In the genomic region with DNA sequence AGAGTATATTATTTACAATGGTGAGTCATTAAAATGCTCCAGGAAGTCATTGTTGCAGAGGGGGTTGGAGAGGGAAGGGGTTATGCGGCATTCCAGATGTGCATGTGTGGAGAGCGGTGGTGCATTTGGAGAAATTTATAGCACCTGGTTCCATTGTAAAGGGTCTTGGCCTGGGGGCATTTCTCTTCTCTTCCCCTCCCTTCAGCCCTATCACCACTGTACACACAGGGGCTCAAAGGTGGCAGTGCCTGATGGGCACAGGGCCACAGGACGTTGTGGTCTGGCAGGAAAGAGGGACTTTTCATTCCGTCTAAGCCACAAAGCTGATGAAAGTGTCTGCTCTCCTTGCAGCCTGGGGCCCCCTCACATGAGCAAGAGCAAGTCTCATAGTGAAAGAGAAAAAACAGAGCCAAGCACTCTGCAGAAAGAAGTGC, we compare ENCODE assay signal across 9 cellular contexts.
DNase-seq lines count a peak whose midpoint lies in the region; ATAC-seq, FAIRE-seq and TF ChIP-seq lines count a peak whose summit lies in the region.
"Had no signal": no experiment of that assay in that cellular context is flagged by ENCODE, and none has a peak within 500 bp of the region (broad histone marks: within the 10 kb centered on the region; RNA-seq: fewer than 3 reads in every experiment).

No MANE protein-coding gene starts in this region.

- 77 to 82% methylated on average over 2 of the region's 4 CpGs for WGBS in mesodermal cell (ENCODE audit: insufficient coverage in 2 of 2), 2 experiments

- TF ChIP-seq CTCF in D721Med (IDR thresholded peaks at IDR 0.05; ENCODE audit: insufficient read depth, missing control alignments), result no peak
- TF ChIP-seq CTCF in ascending aorta (IDR thresholded peaks at IDR 0.05), result no peak

- DNase-seq in MV-4-11 (lab: John Stamatoyannopoulos, UW) (peak; percentile 19), T-helper 9 cell (no peak), Karpas-422 (no peak), D721Med (ENCODE audit: insufficient read length, low spot score) (no peak), ascending aorta (ENCODE audit: low spot score in 2 of 2) (no peak)

- H3K9me2 ChIP-seq in Karpas-422 (replicated peaks; ENCODE audit: insufficient read depth, low read length), result no peaks in the 10 kb centered on the region

- no peak for FAIRE-seq in D721Med (lab: Jason Lieb, UNC)
- FAIRE-seq: K562 had no signal

- no peaks in the 10 kb centered on the region for H4K20me1 ChIP-seq in Karpas-422 (ENCODE audit: insufficient read depth, low read depth, low read length)

- ATAC-seq in GM18519 (IDR thresholded peaks at IDR 0.05; ENCODE audit: low FRiP score, unreplicated experiment) (peak; percentile 66), HG02588 (IDR thresholded peaks at IDR 0.05; ENCODE audit: unreplicated experiment) (peak; percentile 73)
- ATAC-seq: K562 had no signal

- no peaks in the 10 kb centered on the region for H3K27me3 ChIP-seq in Karpas-422 (ENCODE audit: low read length)
- no peaks in the 10 kb centered on the region for H3K27me3 ChIP-seq in ascending aorta

- H3K27ac ChIP-seq in mesodermal cell (ENCODE audit: low read depth, low read length, severe bottlenecking) (peak overlapping the region; percentile 13), Karpas-422 (ENCODE audit: low read length) (no peak overlapping the region), ascending aorta (no peak overlapping the region)

- no peak overlapping the region for H2AFZ ChIP-seq in Karpas-422 (ENCODE audit: low read length)

- no peaks in the 10 kb centered on the region for H3K79me2 ChIP-seq in Karpas-422 (ENCODE audit: low read length)

- intact Hi-C loops in ascending aorta (cut with DNase I), result no loop called here

- H3K4me2 ChIP-seq in Karpas-422 (ENCODE audit: low read depth, low read length, poor library complexity, severe bottlenecking), result no peak overlapping the region

- H3K36me3 ChIP-seq in mesodermal cell (ENCODE audit: control insufficient read depth, insufficient read depth, low read length) (no peaks in the 10 kb centered on the region), Karpas-422 (ENCODE audit: insufficient read depth, low read length) (no peaks in the 10 kb centered on the region), ascending aorta (no peaks in the 10 kb centered on the region)

- H3K4me1 ChIP-seq in mesodermal cell (ENCODE audit: control insufficient read depth, insufficient read depth, low read length, poor library complexity, severe bottlenecking) (peaks cover 15% of the 10 kb centered on the region), Karpas-422 (ENCODE audit: low read length) (no peaks in the 10 kb centered on the region), ascending aorta (no peaks in the 10 kb centered on the region)

- no peak overlapping the region for H3K9ac ChIP-seq in Karpas-422 (ENCODE audit: low read length)

- H3K9me3 ChIP-seq in mesodermal cell (ENCODE audit: control insufficient read depth, low read length) (no peaks in the 10 kb centered on the region), Karpas-422 (ENCODE audit: low read length) (no peaks in the 10 kb centered on the region), ascending aorta (no peaks in the 10 kb centered on the region)

- H3K4me3 ChIP-seq in mesodermal cell (ENCODE audit: extremely low read depth, insufficient read depth, low read length, poor library complexity, severe bottlenecking), result no peak overlapping the region
- no peak overlapping the region for H3K4me3 ChIP-seq in Karpas-422 (ENCODE audit: low read length)
- no peak overlapping the region for H3K4me3 ChIP-seq in ascending aorta
- H3K4me3 ChIP-seq: K562 had no signal
